20 cellular contexts compared by ENCODE assay signal in the genomic region with DNA sequence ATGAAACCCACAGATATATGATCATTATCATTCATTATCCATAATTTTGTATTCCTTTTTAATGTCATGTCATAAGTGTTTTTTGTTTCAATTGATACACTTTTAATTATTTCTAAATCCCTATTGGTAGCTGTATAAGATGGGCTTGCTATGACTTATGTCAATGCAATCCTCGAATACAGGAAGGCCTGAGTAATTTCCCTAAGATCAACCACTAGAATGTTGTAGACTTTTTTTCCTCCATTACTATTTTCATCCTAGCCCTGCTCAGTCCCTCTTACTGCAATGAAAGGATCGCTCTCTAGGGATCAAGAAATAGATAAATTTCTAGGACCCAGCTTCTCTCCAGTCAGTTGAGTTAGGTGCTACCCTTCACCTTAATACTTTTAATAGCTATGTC.
A peak's percentile ranks its signal among the peaks of the same experiment; 100 is the strongest.
DNase-seq lines count a peak whose midpoint lies in the region; ATAC-seq, FAIRE-seq and TF ChIP-seq lines count a peak whose summit lies in the region.
"Had no signal": no experiment of that assay in that cellular context is flagged by ENCODE, and none has a peak within 500 bp of the region (broad histone marks: within the 10 kb centered on the region; RNA-seq: fewer than 3 reads in every experiment).

No MANE protein-coding gene starts in this region.

- H3K9me3 Mint-ChIP-seq in astrocyte (ENCODE audit: unreplicated experiment): peaks cover 3% of the 10 kb centered on the region
- H3K9me3 Mint-ChIP-seq in activated CD8-positive, alpha-beta memory T cell treated with anti-CD3 and anti-CD28 coated beads, Interleukin-2, amount 10 ng/mL, durations not matched to agents 7 days and 5 days (ENCODE audit: low read depth): no peaks in the 10 kb centered on the region

- CTCF ChIA-PET in activated CD8-positive, alpha-beta memory T cell treated with anti-CD3 and anti-CD28 coated beads, Interleukin-2, amount 10 ng/mL, durations not matched to agents 7 days and 5 days (lab: Charles Lee): no interaction called here

- no peak overlapping the region for H3K4ac ChIP-seq in neuronal stem cell (ENCODE audit: low read length)

- H2BK15ac ChIP-seq in neuronal stem cell (ENCODE audit: low read length): no peak overlapping the region

- H3F3A ChIP-seq in GM23248 (ENCODE audit: insufficient read depth): no peaks in the 10 kb centered on the region

- no peaks in the 10 kb centered on the region for H3K79me1 ChIP-seq in neuronal stem cell (ENCODE audit: low read depth, low read length)

- no peaks in the 10 kb centered on the region for H3K36me3 Mint-ChIP-seq in astrocyte (ENCODE audit: low read depth, unreplicated experiment)
- H3K36me3 Mint-ChIP-seq in activated CD8-positive, alpha-beta memory T cell treated with anti-CD3 and anti-CD28 coated beads, Interleukin-2, amount 10 ng/mL, durations not matched to agents 7 days and 5 days: no peaks in the 10 kb centered on the region

- H4K91ac ChIP-seq in neuronal stem cell (ENCODE audit: low read depth, low read length, poor library complexity): no peak overlapping the region

- H3K4me1 Mint-ChIP-seq in astrocyte (ENCODE audit: low read depth, unreplicated experiment): peaks cover 4% of the 10 kb centered on the region
- H3K4me1 Mint-ChIP-seq in activated CD8-positive, alpha-beta memory T cell treated with anti-CD3 and anti-CD28 coated beads, Interleukin-2, amount 10 ng/mL, durations not matched to agents 7 days and 5 days: no peaks in the 10 kb centered on the region
- H3K4me1 Mint-ChIP-seq: CD8-positive, alpha-beta memory T cell had no signal

- H3K14ac ChIP-seq in neuronal stem cell (ENCODE audit: low read length): no peak overlapping the region

- ATAC-seq in activated CD8-positive, alpha-beta memory T cell treated with anti-CD3 and anti-CD28 coated beads, Interleukin-2, amount 10 ng/mL, durations not matched to agents 7 days and 5 days: no peak
- no peak for ATAC-seq in HG02885 (IDR thresholded peaks at IDR 0.05; ENCODE audit: poor library complexity, unreplicated experiment)
- ATAC-seq: GM12878 had no signal

- H3K4me3 ChIP-seq in GM23248 (no peak overlapping the region), astrocyte (ENCODE audit: insufficient read depth, low read depth, low read length) (no peak overlapping the region), neuronal stem cell (ENCODE audit: low read length in 2 of 2) (no peak overlapping the region)
- H3K4me3 ChIP-seq: GM12878, SJCRH30 had no signal

- no peak overlapping the region for H3K18ac ChIP-seq in neuronal stem cell (ENCODE audit: low read length)

- H3K23ac ChIP-seq in neuronal stem cell (ENCODE audit: low read depth, low read length, poor library complexity): no peak overlapping the region

- no peaks in the 10 kb centered on the region for H4K20me1 ChIP-seq in GM23248 (ENCODE audit: insufficient read depth)
- no peaks in the 10 kb centered on the region for H4K20me1 ChIP-seq in astrocyte (ENCODE audit: insufficient read depth, low read length)

- no peak overlapping the region for H3K4me3 Mint-ChIP-seq in astrocyte (ENCODE audit: unreplicated experiment)
- no peak overlapping the region for H3K4me3 Mint-ChIP-seq in activated CD8-positive, alpha-beta memory T cell treated with anti-CD3 and anti-CD28 coated beads, Interleukin-2, amount 10 ng/mL, durations not matched to agents 7 days and 5 days
- H3K4me3 Mint-ChIP-seq: CD8-positive, alpha-beta memory T cell had no signal

- 94 to 97% methylated on average over 2 of the region's 2 CpGs for WGBS in GM23248 (ENCODE audit: low coverage in 1 of 2, low lambda C conversion rate in 2 of 2, missing lambda C conversion rate in 2 of 2), 2 experiments
- WGBS in neuronal stem cell (ENCODE audit: extremely low coverage in 2 of 2, insufficient read length in 2 of 2, insufficient replicate concordance in 1 of 2), 2 donors: no CpG with 5 or more reads among the region's 2 CpGs

- no peak overlapping the region for H2BK12ac ChIP-seq in neuronal stem cell (ENCODE audit: low read length)

- no peak for TF ChIP-seq CTCF in astrocyte (IDR thresholded peaks at IDR 0.05; ENCODE audit: insufficient read depth, low read depth, low read length)

- H4K8ac ChIP-seq in neuronal stem cell (ENCODE audit: low read depth, low read length): no peak overlapping the region

- H3K9me3 ChIP-seq in GM23248 (ENCODE audit: low read depth) (no peaks in the 10 kb centered on the region), astrocyte (ENCODE audit: insufficient read depth, low read depth, low read length) (no peaks in the 10 kb centered on the region), neuronal stem cell (replicated peaks in 1 of 2; ENCODE audit: control insufficient read depth in 2 of 2, insufficient read depth in 1 of 2, low read depth in 1 of 2, low read length in 2 of 2) (peaks cover 0 to 3% of the 10 kb centered on the region in 2 donors)
- H3K9me3 ChIP-seq: SJCRH30 had no signal

- no peak overlapping the region for H2AK5ac ChIP-seq in neuronal stem cell (ENCODE audit: low read depth, low read length)

- no peak overlapping the region for H3K4me2 ChIP-seq in GM23248 (ENCODE audit: unreplicated experiment)
- no peak overlapping the region for H3K4me2 ChIP-seq in astrocyte (ENCODE audit: low read length)
- no peak overlapping the region for H3K4me2 ChIP-seq in neuronal stem cell (ENCODE audit: insufficient read depth, low read length, poor library complexity, severe bottlenecking)

- H2BK5ac ChIP-seq in neuronal stem cell (ENCODE audit: low read length): no peak overlapping the region

- H3K79me2 ChIP-seq in GM23248 (ENCODE audit: insufficient read depth): no peaks in the 10 kb centered on the region
- no peaks in the 10 kb centered on the region for H3K79me2 ChIP-seq in astrocyte (ENCODE audit: insufficient read depth, low read length)

- H3K9ac ChIP-seq in GM23248 (no peak overlapping the region), astrocyte (ENCODE audit: low read length) (no peak overlapping the region), neuronal stem cell (ENCODE audit: low read depth, low read length, poor library complexity) (no peak overlapping the region)

- no peaks in the 10 kb centered on the region for H3K27me3 Mint-ChIP-seq in astrocyte (ENCODE audit: low read depth, unreplicated experiment)
- no peaks in the 10 kb centered on the region for H3K27me3 Mint-ChIP-seq in activated CD8-positive, alpha-beta memory T cell treated with anti-CD3 and anti-CD28 coated beads, Interleukin-2, amount 10 ng/mL, durations not matched to agents 7 days and 5 days

- no peak overlapping the region for H3K27ac Mint-ChIP-seq in astrocyte (ENCODE audit: unreplicated experiment)
- no peak overlapping the region for H3K27ac Mint-ChIP-seq in activated CD8-positive, alpha-beta memory T cell treated with anti-CD3 and anti-CD28 coated beads, Interleukin-2, amount 10 ng/mL, durations not matched to agents 7 days and 5 days
- H3K27ac Mint-ChIP-seq: CD8-positive, alpha-beta memory T cell had no signal

- H3K36me3 ChIP-seq in GM23248 (ENCODE audit: low read depth) (no peaks in the 10 kb centered on the region), astrocyte (ENCODE audit: insufficient read depth, low read length) (no peaks in the 10 kb centered on the region), neuronal stem cell (replicated peaks in 1 of 2; ENCODE audit: control insufficient read depth in 2 of 2, insufficient read depth in 2 of 2, low read length in 2 of 2) (no peaks in the 10 kb centered on the region)
- H3K36me3 ChIP-seq: SJCRH30 had no signal

- FAIRE-seq in astrocyte (lab: Jason Lieb, UNC): no peak
- FAIRE-seq: GM12878, RCC 7860 had no signal

- H3K27me3 ChIP-seq in GM23248 (replicated peaks; ENCODE audit: insufficient read depth): no peaks in the 10 kb centered on the region
- H3K27me3 ChIP-seq in astrocyte (ENCODE audit: insufficient read depth, low read length): no peaks in the 10 kb centered on the region
- H3K27me3 ChIP-seq in neuronal stem cell (ENCODE audit: control insufficient read depth in 3 of 3, insufficient read depth in 3 of 3, low read depth in 1 of 3, low read length in 3 of 3): no peaks in the 10 kb centered on the region
- H3K27me3 ChIP-seq: SJCRH30 had no signal

- H3K27ac ChIP-seq in GM23248 (no peak overlapping the region), astrocyte (ENCODE audit: low read depth, low read length) (no peak overlapping the region), neuronal stem cell (replicated peaks; ENCODE audit: low read length) (no peak overlapping the region)
- H3K27ac ChIP-seq: SJCRH30 had no signal

- in situ Hi-C loops in GM23248 (cut with MboI): loop anchor here (25.0 kb wide), 1 partner anchor 251 kb away; no protein-coding TSS in a partner anchor

- no peak overlapping the region for H2BK120ac ChIP-seq in neuronal stem cell (ENCODE audit: low read depth, low read length)

- no peaks in the 10 kb centered on the region for H3K9me2 ChIP-seq in GM23248 (ENCODE audit: insufficient read depth)

- H3K4me1 ChIP-seq in GM23248 (ENCODE audit: insufficient read depth): no peaks in the 10 kb centered on the region
- no peaks in the 10 kb centered on the region for H3K4me1 ChIP-seq in astrocyte (ENCODE audit: insufficient read depth, low read length)
- H3K4me1 ChIP-seq in neuronal stem cell (ENCODE audit: control insufficient read depth in 2 of 2, insufficient read depth in 1 of 2, low read depth in 1 of 2, low read length in 2 of 2): no peaks in the 10 kb centered on the region
- H3K4me1 ChIP-seq: SJCRH30 had no signal

- DNase-seq in GM23248 (peak; percentile 47), astrocyte (ENCODE audit: low read depth) (peak; percentile 27), iris pigment epithelial cell (ENCODE audit: low read depth) (peak; percentile 52), COLO829 (ENCODE audit: low spot score) (no peak), neuronal stem cell (ENCODE audit: low spot score) (no peak)
- DNase-seq in activated CD8-positive, alpha-beta memory T cell treated with anti-CD3 and anti-CD28 coated beads, Interleukin-2, amount 10 ng/mL, durations not matched to agents 7 days and 5 days: no peak
- DNase-seq: AML-193; C1 segment of cervical spinal cord; CD8-positive, alpha-beta memory T cell; DMS53; H7; KBM-7; NCI-H1105; NCI-H2081; NCI-H2171; NCI-H526; SJCRH30 had no signal

- H2AFZ ChIP-seq in GM23248 (no peak overlapping the region), astrocyte (ENCODE audit: low read depth, low read length) (no peak overlapping the region), neuronal stem cell (ENCODE audit: low read length) (no peak overlapping the region)

Comparison
In these comparisons a context has a peak if more than half of its experiments do, and no peak if none do; other contexts are left out.
1. DNase-seq: peak in GM23248 (single experiment), astrocyte (single experiment) and iris pigment epithelial cell (single experiment); none in COLO829 (single experiment), activated CD8-positive, alpha-beta memory T cell treated with anti-CD3 and anti-CD28 coated beads, Interleukin-2, amount 10 ng/mL, durations not matched to agents 7 days and 5 days (single experiment) and neuronal stem cell (single experiment).